Comparison of ENCODE assay signal across 1 cellular context in the genomic region with DNA sequence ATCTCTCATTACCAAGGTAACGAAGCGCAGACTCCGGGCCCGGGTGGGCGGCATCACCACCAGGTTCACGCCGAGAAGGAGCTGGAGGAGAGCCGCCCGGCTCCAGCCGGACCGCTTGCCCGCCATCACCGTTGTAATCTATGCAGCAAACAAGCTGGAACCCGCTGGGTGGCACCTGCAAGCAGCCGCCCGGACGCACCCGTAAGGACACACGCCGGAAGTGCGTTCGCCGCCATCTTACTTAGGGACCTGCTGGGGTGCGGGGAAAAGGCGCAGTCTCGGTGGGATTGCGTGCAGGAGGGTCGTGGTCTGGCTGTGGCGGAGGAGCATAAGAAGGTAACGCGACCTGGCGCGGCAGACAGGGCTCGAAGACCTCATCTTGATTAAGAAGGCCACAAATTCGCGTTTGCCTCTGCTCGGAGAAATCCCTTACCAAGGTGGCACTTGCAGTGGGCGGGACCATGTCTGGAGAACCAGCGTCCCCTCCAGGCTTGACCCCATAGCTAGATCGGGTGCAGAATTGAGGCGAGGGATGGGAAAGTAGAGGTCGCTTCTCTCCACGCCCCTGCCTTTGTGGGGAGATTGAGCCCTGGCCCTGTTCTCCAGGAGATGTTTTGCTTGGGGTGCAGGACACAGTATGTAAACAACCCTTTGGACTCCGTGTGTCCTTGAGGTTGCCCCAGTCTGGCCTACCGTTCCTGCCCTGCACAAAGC.
A peak's percentile ranks its signal among the peaks of the same experiment; 100 is the strongest.
TF ChIP-seq lines count a peak whose summit lies in the region.

A gene with protein sequence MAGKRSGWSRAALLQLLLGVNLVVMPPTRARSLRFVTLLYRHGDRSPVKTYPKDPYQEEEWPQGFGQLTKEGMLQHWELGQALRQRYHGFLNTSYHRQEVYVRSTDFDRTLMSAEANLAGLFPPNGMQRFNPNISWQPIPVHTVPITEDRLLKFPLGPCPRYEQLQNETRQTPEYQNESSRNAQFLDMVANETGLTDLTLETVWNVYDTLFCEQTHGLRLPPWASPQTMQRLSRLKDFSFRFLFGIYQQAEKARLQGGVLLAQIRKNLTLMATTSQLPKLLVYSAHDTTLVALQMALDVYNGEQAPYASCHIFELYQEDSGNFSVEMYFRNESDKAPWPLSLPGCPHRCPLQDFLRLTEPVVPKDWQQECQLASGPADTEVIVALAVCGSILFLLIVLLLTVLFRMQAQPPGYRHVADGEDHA (minus strand): TSS at position 151 of the 714 bp plus-strand sequence. CDS start 25 bp downstream, at position 126.

TF ChIP-seq in HepG2, 621 proteins besides CTCF, POLR2A, EP300 and RAD21 (continued from another document and continues in another):
- TF ChIP-seq, protein P1, sequence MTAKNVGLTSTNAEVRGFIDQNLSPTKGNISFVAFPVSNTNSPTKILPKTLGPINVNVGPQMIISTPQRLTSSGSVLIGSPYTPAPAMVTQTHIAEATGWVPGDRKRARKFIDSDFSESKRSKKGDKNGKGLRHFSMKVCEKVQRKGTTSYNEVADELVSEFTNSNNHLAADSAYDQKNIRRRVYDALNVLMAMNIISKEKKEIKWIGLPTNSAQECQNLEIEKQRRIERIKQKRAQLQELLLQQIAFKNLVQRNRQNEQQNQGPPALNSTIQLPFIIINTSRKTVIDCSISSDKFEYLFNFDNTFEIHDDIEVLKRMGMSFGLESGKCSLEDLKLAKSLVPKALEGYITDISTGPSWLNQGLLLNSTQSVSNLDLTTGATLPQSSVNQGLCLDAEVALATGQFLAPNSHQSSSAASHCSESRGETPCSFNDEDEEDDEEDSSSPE (CRISPR knock-in tag; IDR thresholded peaks at IDR 0.05): peak; percentile 70; the same call in 1 of the 2 replicates
- TF ChIP-seq ZNF224 (CRISPR knock-in tag; IDR thresholded peaks at IDR 0.05) (peak; percentile 95), ISL2 (CRISPR knock-in tag; IDR thresholded peaks at IDR 0.05) (peak; percentile 87), BRCA1 (CRISPR knock-in tag; IDR thresholded peaks at IDR 0.05) (peak; percentile 82; the same call in 1 of the 2 replicates), RXRB (CRISPR knock-in tag; IDR thresholded peaks at IDR 0.05; ENCODE audit: borderline replicate concordance) (peak; percentile 85), ZNF891 (CRISPR knock-in tag; IDR thresholded peaks at IDR 0.05) (peak; percentile 99), ZBTB42 (CRISPR knock-in tag; IDR thresholded peaks at IDR 0.05) (peak; percentile 50; the same call in 1 of the 2 replicates), STAT5B (CRISPR knock-in tag; IDR thresholded peaks at IDR 0.05) (peak; percentile 94), KLF15 (CRISPR knock-in tag; IDR thresholded peaks at IDR 0.05; ENCODE audit: borderline replicate concordance) (no peak), THAP11 (CRISPR knock-in tag; IDR thresholded peaks at IDR 0.05) (peak; percentile 94), RORA (CRISPR knock-in tag; IDR thresholded peaks at IDR 0.05) (no peak), AKAP8 (CRISPR knock-in tag; IDR thresholded peaks at IDR 0.05) (no peak), KDM3A (CRISPR knock-in tag; IDR thresholded peaks at IDR 0.05; ENCODE audit: low read depth) (peak; percentile 86), ELF1 (CRISPR knock-in tag; IDR thresholded peaks at IDR 0.05) (peak; percentile 84), ZIK1 (CRISPR knock-in tag; IDR thresholded peaks at IDR 0.05; ENCODE audit: borderline replicate concordance, low read depth) (peak; percentile 28; the same call in 1 of the 2 replicates), SKI (IDR thresholded peaks at IDR 0.05; ENCODE audit: partially characterized antibody) (peak; percentile 54), GTF2F1 (IDR thresholded peaks at IDR 0.05; ENCODE audit: low read length) (no peak; the same call in 1 of the 2 replicates), ZNF570 (CRISPR knock-in tag; IDR thresholded peaks at IDR 0.05; ENCODE audit: borderline replicate concordance) (no peak), ZNF292 (CRISPR knock-in tag; IDR thresholded peaks at IDR 0.05; ENCODE audit: borderline replicate concordance, low read depth) (peak; percentile 58; the same call in 1 of the 2 replicates), HNF4G (IDR thresholded peaks at IDR 0.05; ENCODE audit: borderline replicate concordance, low read depth, low read length) (peak; percentile 70; the same call in 1 of the 2 replicates), HNF4G (CRISPR knock-in tag; IDR thresholded peaks at IDR 0.05; ENCODE audit: borderline replicate concordance, low read depth) (peak; percentile 57), ZNF773 (CRISPR knock-in tag; IDR thresholded peaks at IDR 0.05; ENCODE audit: borderline replicate concordance) (no peak), ZNF816 (CRISPR knock-in tag; IDR thresholded peaks at IDR 0.05; ENCODE audit: borderline replicate concordance) (peak; percentile 48; the same call in 1 of the 2 replicates), MAZ (IDR thresholded peaks at IDR 0.05; ENCODE audit: borderline replicate concordance, low read depth, low read length) (no peak; the same call in 1 of the 2 replicates), MAZ (CRISPR knock-in tag; IDR thresholded peaks at IDR 0.05; ENCODE audit: low read depth) (peak; percentile 87), KAT8 (CRISPR knock-in tag; IDR thresholded peaks at IDR 0.05) (peak; percentile 95), IRF2 (CRISPR knock-in tag; IDR thresholded peaks at IDR 0.05) (peak; percentile 89; the same call in 1 of the 2 replicates), MBD4 (IDR thresholded peaks at IDR 0.05; ENCODE audit: borderline replicate concordance, low read length) (no peak), MIER3 (CRISPR knock-in tag; IDR thresholded peaks at IDR 0.05; ENCODE audit: borderline replicate concordance) (peak; percentile 96; the same call in 1 of the 2 replicates), ZMYM2 (CRISPR knock-in tag; IDR thresholded peaks at IDR 0.05) (no peak; the same call in none of the 2 replicates), KMT2B (CRISPR knock-in tag; IDR thresholded peaks at IDR 0.05) (peak; percentile 96), ARID2 (CRISPR knock-in tag; IDR thresholded peaks at IDR 0.05; ENCODE audit: borderline replicate concordance) (peak; percentile 90), ZBTB20 (CRISPR knock-in tag; IDR thresholded peaks at IDR 0.05; ENCODE audit: borderline replicate concordance, low read depth) (peak; percentile 59; the same call in 1 of the 2 replicates), ZNF343 (CRISPR knock-in tag; IDR thresholded peaks at IDR 0.05) (0 out of 2 replicates have a peak, but pooled peaks have one; percentile 79), ZNF232 (CRISPR knock-in tag; IDR thresholded peaks at IDR 0.05; ENCODE audit: borderline replicate concordance) (peak; percentile 75), TGIF2 (CRISPR knock-in tag; IDR thresholded peaks at IDR 0.05) (peak; percentile 89), ZNF451 (CRISPR knock-in tag; IDR thresholded peaks at IDR 0.05) (0 out of 2 replicates have a peak, but pooled peaks have one; percentile 47), NBN (conservative IDR thresholded peaks at IDR 0.05) (no peak), SRSF1 (optimal IDR thresholded peaks at IDR 0.05; ENCODE audit: low read depth, low read length) (peak; percentile 74), REPIN1 (CRISPR knock-in tag; IDR thresholded peaks at IDR 0.05; ENCODE audit: borderline replicate concordance, low read depth) (peak; percentile 85), ZSCAN25 (CRISPR knock-in tag; IDR thresholded peaks at IDR 0.05) (peak; percentile 81; the same call in 1 of the 2 replicates)
- TF ChIP-seq, protein P2, sequence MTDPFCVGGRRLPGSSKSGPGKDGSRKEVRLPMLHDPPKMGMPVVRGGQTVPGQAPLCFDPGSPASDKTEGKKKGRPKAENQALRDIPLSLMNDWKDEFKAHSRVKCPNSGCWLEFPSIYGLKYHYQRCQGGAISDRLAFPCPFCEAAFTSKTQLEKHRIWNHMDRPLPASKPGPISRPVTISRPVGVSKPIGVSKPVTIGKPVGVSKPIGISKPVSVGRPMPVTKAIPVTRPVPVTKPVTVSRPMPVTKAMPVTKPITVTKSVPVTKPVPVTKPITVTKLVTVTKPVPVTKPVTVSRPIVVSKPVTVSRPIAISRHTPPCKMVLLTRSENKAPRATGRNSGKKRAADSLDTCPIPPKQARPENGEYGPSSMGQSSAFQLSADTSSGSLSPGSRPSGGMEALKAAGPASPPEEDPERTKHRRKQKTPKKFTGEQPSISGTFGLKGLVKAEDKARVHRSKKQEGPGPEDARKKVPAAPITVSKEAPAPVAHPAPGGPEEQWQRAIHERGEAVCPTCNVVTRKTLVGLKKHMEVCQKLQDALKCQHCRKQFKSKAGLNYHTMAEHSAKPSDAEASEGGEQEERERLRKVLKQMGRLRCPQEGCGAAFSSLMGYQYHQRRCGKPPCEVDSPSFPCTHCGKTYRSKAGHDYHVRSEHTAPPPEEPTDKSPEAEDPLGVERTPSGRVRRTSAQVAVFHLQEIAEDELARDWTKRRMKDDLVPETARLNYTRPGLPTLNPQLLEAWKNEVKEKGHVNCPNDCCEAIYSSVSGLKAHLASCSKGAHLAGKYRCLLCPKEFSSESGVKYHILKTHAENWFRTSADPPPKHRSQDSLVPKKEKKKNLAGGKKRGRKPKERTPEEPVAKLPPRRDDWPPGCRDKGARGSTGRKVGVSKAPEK (CRISPR knock-in tag; IDR thresholded peaks at IDR 0.05; ENCODE audit: borderline replicate concordance): peak; percentile 66; the same call in 1 of the 2 replicates
- TF ChIP-seq, protein P3, sequence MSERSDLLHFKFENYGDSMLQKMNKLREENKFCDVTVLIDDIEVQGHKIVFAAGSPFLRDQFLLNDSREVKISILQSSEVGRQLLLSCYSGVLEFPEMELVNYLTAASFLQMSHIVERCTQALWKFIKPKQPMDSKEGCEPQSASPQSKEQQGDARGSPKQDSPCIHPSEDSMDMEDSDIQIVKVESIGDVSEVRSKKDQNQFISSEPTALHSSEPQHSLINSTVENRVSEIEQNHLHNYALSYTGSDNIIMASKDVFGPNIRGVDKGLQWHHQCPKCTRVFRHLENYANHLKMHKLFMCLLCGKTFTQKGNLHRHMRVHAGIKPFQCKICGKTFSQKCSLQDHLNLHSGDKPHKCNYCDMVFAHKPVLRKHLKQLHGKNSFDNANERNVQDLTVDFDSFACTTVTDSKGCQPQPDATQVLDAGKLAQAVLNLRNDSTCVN (CRISPR knock-in tag; IDR thresholded peaks at IDR 0.05; ENCODE audit: borderline replicate concordance): peak; percentile 76
- TF ChIP-seq, protein P4, sequence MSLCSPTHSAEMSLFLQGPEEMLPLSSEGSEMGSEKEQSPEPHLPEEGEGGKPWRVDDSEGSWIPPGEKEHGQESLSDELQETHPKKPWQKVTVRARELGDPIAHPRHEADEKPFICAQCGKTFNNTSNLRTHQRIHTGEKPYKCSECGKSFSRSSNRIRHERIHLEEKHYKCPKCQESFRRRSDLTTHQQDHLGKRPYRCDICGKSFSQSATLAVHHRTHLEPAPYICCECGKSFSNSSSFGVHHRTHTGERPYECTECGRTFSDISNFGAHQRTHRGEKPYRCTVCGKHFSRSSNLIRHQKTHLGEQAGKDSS (CRISPR knock-in tag; IDR thresholded peaks at IDR 0.05; ENCODE audit: borderline replicate concordance, low read depth): peak; percentile 84; the same call in 1 of the 2 replicates
- TF ChIP-seq, protein P5, sequence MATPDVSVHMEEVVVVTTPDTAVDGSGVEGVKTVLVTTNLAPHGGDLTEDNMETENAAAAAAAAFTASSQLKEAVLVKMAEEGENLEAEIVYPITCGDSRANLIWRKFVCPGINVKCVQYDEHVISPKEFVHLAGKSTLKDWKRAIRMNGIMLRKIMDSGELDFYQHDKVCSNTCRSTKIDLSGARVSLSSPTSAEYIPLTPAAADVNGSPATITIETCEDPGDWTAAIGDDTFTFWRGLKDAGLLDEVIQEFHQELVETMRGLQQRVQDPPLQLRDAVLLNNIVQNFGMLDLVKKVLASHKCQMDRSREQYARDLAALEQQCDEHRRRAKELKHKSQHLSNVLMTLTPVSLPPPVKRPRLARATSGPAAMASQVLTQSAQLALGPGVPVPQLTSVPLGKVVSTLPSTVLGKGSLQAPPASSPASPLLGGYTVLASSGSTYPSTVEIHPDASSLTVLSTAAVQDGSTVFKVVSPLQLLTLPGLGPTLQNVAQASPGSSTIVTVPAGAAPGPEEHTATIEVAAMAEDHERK (CRISPR knock-in tag; IDR thresholded peaks at IDR 0.05; ENCODE audit: low read depth): peak; percentile 74
- TF ChIP-seq, protein P6, sequence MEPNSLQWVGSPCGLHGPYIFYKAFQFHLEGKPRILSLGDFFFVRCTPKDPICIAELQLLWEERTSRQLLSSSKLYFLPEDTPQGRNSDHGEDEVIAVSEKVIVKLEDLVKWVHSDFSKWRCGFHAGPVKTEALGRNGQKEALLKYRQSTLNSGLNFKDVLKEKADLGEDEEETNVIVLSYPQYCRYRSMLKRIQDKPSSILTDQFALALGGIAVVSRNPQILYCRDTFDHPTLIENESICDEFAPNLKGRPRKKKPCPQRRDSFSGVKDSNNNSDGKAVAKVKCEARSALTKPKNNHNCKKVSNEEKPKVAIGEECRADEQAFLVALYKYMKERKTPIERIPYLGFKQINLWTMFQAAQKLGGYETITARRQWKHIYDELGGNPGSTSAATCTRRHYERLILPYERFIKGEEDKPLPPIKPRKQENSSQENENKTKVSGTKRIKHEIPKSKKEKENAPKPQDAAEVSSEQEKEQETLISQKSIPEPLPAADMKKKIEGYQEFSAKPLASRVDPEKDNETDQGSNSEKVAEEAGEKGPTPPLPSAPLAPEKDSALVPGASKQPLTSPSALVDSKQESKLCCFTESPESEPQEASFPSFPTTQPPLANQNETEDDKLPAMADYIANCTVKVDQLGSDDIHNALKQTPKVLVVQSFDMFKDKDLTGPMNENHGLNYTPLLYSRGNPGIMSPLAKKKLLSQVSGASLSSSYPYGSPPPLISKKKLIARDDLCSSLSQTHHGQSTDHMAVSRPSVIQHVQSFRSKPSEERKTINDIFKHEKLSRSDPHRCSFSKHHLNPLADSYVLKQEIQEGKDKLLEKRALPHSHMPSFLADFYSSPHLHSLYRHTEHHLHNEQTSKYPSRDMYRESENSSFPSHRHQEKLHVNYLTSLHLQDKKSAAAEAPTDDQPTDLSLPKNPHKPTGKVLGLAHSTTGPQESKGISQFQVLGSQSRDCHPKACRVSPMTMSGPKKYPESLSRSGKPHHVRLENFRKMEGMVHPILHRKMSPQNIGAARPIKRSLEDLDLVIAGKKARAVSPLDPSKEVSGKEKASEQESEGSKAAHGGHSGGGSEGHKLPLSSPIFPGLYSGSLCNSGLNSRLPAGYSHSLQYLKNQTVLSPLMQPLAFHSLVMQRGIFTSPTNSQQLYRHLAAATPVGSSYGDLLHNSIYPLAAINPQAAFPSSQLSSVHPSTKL (CRISPR knock-in tag; IDR thresholded peaks at IDR 0.05): peak; percentile 62
- TF ChIP-seq, protein P7, sequence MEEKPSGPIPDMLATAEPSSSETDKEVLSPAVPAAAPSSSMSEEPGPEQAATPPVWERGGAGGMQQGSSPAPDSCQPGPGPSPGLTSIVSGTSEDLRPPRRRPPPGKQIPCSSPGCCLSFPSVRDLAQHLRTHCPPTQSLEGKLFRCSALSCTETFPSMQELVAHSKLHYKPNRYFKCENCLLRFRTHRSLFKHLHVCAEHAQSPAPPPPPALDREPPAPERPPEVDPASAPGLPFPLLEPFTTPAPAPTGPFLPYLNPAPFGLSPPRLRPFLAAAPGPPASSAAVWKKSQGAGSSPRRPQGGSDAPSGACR (CRISPR knock-in tag; IDR thresholded peaks at IDR 0.05): peak; percentile 85
- TF ChIP-seq, protein P8, sequence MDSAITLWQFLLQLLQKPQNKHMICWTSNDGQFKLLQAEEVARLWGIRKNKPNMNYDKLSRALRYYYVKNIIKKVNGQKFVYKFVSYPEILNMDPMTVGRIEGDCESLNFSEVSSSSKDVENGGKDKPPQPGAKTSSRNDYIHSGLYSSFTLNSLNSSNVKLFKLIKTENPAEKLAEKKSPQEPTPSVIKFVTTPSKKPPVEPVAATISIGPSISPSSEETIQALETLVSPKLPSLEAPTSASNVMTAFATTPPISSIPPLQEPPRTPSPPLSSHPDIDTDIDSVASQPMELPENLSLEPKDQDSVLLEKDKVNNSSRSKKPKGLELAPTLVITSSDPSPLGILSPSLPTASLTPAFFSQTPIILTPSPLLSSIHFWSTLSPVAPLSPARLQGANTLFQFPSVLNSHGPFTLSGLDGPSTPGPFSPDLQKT (CRISPR knock-in tag; IDR thresholded peaks at IDR 0.05; ENCODE audit: borderline replicate concordance): no peak
